ENCODE assay signal across 8 cellular contexts in the genomic region with DNA sequence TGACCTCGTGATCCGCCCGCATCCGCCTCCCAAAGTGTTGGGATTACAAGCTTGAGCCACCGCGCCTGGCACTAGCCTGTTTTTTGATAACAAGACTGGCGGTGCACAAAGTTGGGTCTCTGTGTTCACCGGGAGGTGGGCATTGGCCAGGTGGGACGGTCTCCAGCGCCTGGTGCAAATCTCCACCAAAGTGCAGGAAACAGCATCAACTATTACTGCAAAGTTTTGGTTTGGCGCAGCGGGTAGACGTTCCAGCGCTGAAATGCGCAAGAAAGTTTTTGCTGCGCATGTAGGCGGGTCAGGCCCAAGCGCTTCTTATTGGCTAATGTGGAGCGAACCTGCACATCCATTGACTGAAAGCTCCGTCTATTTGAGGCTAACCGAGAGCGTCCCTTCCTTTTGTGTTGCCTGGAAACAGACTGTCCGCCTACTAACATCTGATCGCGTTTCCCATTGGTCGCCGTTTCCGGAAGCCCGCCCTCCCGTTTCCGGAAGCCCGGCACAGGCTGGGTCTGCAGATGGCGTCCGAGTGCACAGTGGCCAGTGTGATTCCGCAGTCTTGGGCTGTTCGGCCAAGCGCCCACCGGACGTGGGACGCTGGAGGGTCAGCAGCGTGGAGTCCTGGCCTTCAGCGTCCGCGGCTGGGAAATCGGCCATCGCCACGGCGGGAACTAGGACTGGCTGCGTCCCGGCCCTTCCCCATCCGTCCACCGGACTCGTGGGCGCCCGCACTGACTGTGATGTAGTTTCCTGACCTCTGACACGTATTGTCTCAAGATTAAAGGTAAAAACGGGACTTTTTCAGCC. TPM values are rescaled to one million over a fixed set of nuclear protein-coding genes. Genes with fewer than 3 reads are reported as not detected.
DNase-seq lines count a peak whose midpoint lies in the region; ATAC-seq and TF ChIP-seq lines count a peak whose summit lies in the region.

No MANE protein-coding gene starts in this region.

- H3K9ac ChIP-seq in endocrine pancreas (ENCODE audit: control insufficient read depth, insufficient read depth, low read length) (peak overlapping the region; percentile 89), mesendoderm (ENCODE audit: low read length) (peak overlapping the region; percentile 98)

- H3K18ac ChIP-seq in mesendoderm (ENCODE audit: low read length): no peak overlapping the region

- CTCF ChIA-PET in activated CD8-positive, alpha-beta memory T cell treated with anti-CD3 and anti-CD28 coated beads, Interleukin-2, amount 10 ng/mL, durations not matched to agents 7 days and 5 days (lab: Charles Lee): interaction anchor here (0.7 to 1.9 kb wide), 9 partner anchors 11 to 586 kb away, joined by 3 to 8 read pairs (median 5); partner anchors contain the start of genes ZNF527, ZNF540, ZNF571 and ZNF585A

- H3K36me3 Mint-ChIP-seq in activated CD8-positive, alpha-beta memory T cell treated with anti-CD3 and anti-CD28 coated beads, Interleukin-2, amount 10 ng/mL, durations not matched to agents 7 days and 5 days: peaks cover 36% of the 10 kb centered on the region

- H3K36me3 ChIP-seq in endocrine pancreas (ENCODE audit: control insufficient read depth, insufficient read depth, low read length): no peaks in the 10 kb centered on the region
- no peaks in the 10 kb centered on the region for H3K36me3 ChIP-seq in mesendoderm (ENCODE audit: control insufficient read depth, insufficient read depth, low read length)

- H3K27ac Mint-ChIP-seq in activated CD8-positive, alpha-beta memory T cell treated with anti-CD3 and anti-CD28 coated beads, Interleukin-2, amount 10 ng/mL, durations not matched to agents 7 days and 5 days: peak overlapping the region; percentile 93

- H3K27ac ChIP-seq in mesendoderm (ENCODE audit: low read depth, low read length): peak overlapping the region; percentile 48

- no peak overlapping the region for H2BK120ac ChIP-seq in mesendoderm (ENCODE audit: low read depth, low read length)

- WGBS in mesendoderm (ENCODE audit: extremely low coverage, insufficient coverage, low lambda C conversion rate): no CpG with 5 or more reads among the region's 57 CpGs

- no peak overlapping the region for H2BK15ac ChIP-seq in mesendoderm (replicated peaks; ENCODE audit: low read depth)

- H3K27me3 ChIP-seq in endocrine pancreas (ENCODE audit: control insufficient read depth, insufficient read depth, low read length) (no peaks in the 10 kb centered on the region), mesendoderm (ENCODE audit: insufficient read depth, low read length, poor library complexity) (no peaks in the 10 kb centered on the region)

- peak overlapping the region; percentile 99 for H3K56ac ChIP-seq in mesendoderm (ENCODE audit: low read length)

- H3K79me2 ChIP-seq in mesendoderm (ENCODE audit: control insufficient read depth, insufficient read depth, low read length): peaks cover 27% of the 10 kb centered on the region

- H3K4me1 ChIP-seq in endocrine pancreas (ENCODE audit: control insufficient read depth, insufficient read depth, low read length) (peaks cover 3% of the 10 kb centered on the region), mesendoderm (ENCODE audit: control insufficient read depth, low read depth, low read length) (peaks cover 4% of the 10 kb centered on the region)

- no peak overlapping the region for H4K5ac ChIP-seq in mesendoderm (ENCODE audit: low read length)

- H3K4me3 Mint-ChIP-seq in activated CD8-positive, alpha-beta memory T cell treated with anti-CD3 and anti-CD28 coated beads, Interleukin-2, amount 10 ng/mL, durations not matched to agents 7 days and 5 days: peak overlapping the region; percentile 96

- no peaks in the 10 kb centered on the region for H3K9me3 ChIP-seq in endocrine pancreas (ENCODE audit: control insufficient read depth, low read length)

- ATAC-seq in activated CD8-positive, alpha-beta memory T cell treated with anti-CD3 and anti-CD28 coated beads, Interleukin-2, amount 10 ng/mL, durations not matched to agents 7 days and 5 days: peak; percentile 98

- peak overlapping the region; percentile 58 for H3K4me2 ChIP-seq in mesendoderm (ENCODE audit: low read length)

- peaks cover 4% of the 10 kb centered on the region for H3K9me3 Mint-ChIP-seq in activated CD8-positive, alpha-beta memory T cell treated with anti-CD3 and anti-CD28 coated beads, Interleukin-2, amount 10 ng/mL, durations not matched to agents 7 days and 5 days (ENCODE audit: low read depth)

- no peak overlapping the region for H4K8ac ChIP-seq in mesendoderm (ENCODE audit: low read depth, low read length)

- H3K23ac ChIP-seq in mesendoderm (ENCODE audit: low read length): peak overlapping the region; percentile 94

- H3K79me1 ChIP-seq in mesendoderm (ENCODE audit: low read length): peaks cover 4% of the 10 kb centered on the region

- no peak overlapping the region for H2BK5ac ChIP-seq in mesendoderm (ENCODE audit: low read length)

- H2AK5ac ChIP-seq in mesendoderm (ENCODE audit: low read length): no peak overlapping the region

- peak overlapping the region; percentile 82 for H3K4me3 ChIP-seq in endocrine pancreas (ENCODE audit: control insufficient read depth, insufficient read depth, low read length)
- peak overlapping the region; percentile 96 for H3K4me3 ChIP-seq in mesendoderm (ENCODE audit: low read length)

- H3K4me1 Mint-ChIP-seq in activated CD8-positive, alpha-beta memory T cell treated with anti-CD3 and anti-CD28 coated beads, Interleukin-2, amount 10 ng/mL, durations not matched to agents 7 days and 5 days: peaks cover 34% of the 10 kb centered on the region

- no peak overlapping the region for H3K4ac ChIP-seq in mesendoderm (ENCODE audit: low read depth, low read length)

- DNase-seq in COR-L47 (lab: John Stamatoyannopoulos, UW) (peak; percentile 92), GM20000 (ENCODE audit: low spot score) (peak; percentile 90), HT-29 (ENCODE audit: low spot score) (peak; percentile 98), NOMO-1 (lab: John Stamatoyannopoulos, UW; ENCODE audit: unreplicated experiment in 2 of 2) (peak; percentile 95 to 99), mesendoderm (peak; percentile 99)
- peak; percentile 96 for DNase-seq in activated CD8-positive, alpha-beta memory T cell treated with anti-CD3 and anti-CD28 coated beads, Interleukin-2, amount 10 ng/mL, durations not matched to agents 7 days and 5 days
- DNase-seq in stimulated activated CD8-positive, alpha-beta memory T cell treated with anti-CD3 and anti-CD28 coated beads, Interleukin-15, amount 100 ng/mL, for 1 hour (ENCODE audit: low read depth): peak; percentile 89

- TF ChIP-seq CTCF in GM20000 (IDR thresholded peaks at IDR 0.05; ENCODE audit: extremely low read depth, missing control alignments): no peak

- H3K27me3 Mint-ChIP-seq in activated CD8-positive, alpha-beta memory T cell treated with anti-CD3 and anti-CD28 coated beads, Interleukin-2, amount 10 ng/mL, durations not matched to agents 7 days and 5 days: no peaks in the 10 kb centered on the region

RNA-seq across cellular contexts. Expression of gene ZNF527, which starts 53.3 kb away (rescaled TPM):
- total RNA-seq in HT-29 (2014; rRNA removed; shearing (Covaris generic)): 0.28 and 1.4 TPM in 2 replicates
- total RNA-seq in activated CD8-positive, alpha-beta memory T cell treated with anti-CD3 and anti-CD28 coated beads, Interleukin-2, amount 10 ng/mL, durations not matched to agents 7 days and 5 days: 1 to 10 TPM; 4.7 to 6.3 TPM
- 2.2 TPM for polyA plus RNA-seq in mesendoderm (2013, experiment 1 of 2)
- 2.5 TPM for polyA plus RNA-seq in mesendoderm (2013, experiment 2 of 2)

Comparison
In these comparisons a context has a peak if more than half of its experiments do, and no peak if none do; other contexts are left out.
1. Peak in every context shown above with its lines: DNase-seq, ATAC-seq, H3K4me3 ChIP-seq and H3K27ac ChIP-seq.